In genomic region chr11:57972013-57972367, GRCh38 we compare ENCODE assay signal across 1 cellular context.
A peak's percentile ranks its signal among the peaks of the same experiment; 100 is the strongest.
TF ChIP-seq lines count a peak whose summit lies in the region.

No MANE protein-coding gene starts in this region.

TF ChIP-seq in HepG2, 621 proteins besides CTCF, POLR2A, EP300 and RAD21 (continues in another document):
- TF ChIP-seq MYNN (CRISPR knock-in tag; IDR thresholded peaks at IDR 0.05; ENCODE audit: low read depth): no peak
- no peak for TF ChIP-seq HOXA5 (CRISPR knock-in tag; IDR thresholded peaks at IDR 0.05)
- peak; percentile 9; the same call in 1 of the 2 replicates for TF ChIP-seq ZNF12 (CRISPR knock-in tag; IDR thresholded peaks at IDR 0.05)
- 0 out of 2 replicates have a peak, but pooled peaks have one; percentile 36 for TF ChIP-seq CCDC6 (CRISPR knock-in tag; IDR thresholded peaks at IDR 0.05)
- TF ChIP-seq REPIN1 (CRISPR knock-in tag; IDR thresholded peaks at IDR 0.05; ENCODE audit: borderline replicate concordance, low read depth): no peak
- TF ChIP-seq TEAD2 (CRISPR knock-in tag; IDR thresholded peaks at IDR 0.05): no peak
- TF ChIP-seq RCOR2 (CRISPR knock-in tag; IDR thresholded peaks at IDR 0.05): no peak
- no peak for TF ChIP-seq CENPT (CRISPR knock-in tag; IDR thresholded peaks at IDR 0.05; ENCODE audit: low read depth)
- TF ChIP-seq PTBP1 (IDR thresholded peaks at IDR 0.05; ENCODE audit: low read depth, low read length, poor library complexity, severe bottlenecking): no peak
- TF ChIP-seq ZNF770 (CRISPR knock-in tag; IDR thresholded peaks at IDR 0.05): no peak
- TF ChIP-seq NR3C1 (CRISPR knock-in tag; IDR thresholded peaks at IDR 0.05): no peak
- no peak for TF ChIP-seq NFKBIZ (CRISPR knock-in tag; IDR thresholded peaks at IDR 0.05)
- no peak for TF ChIP-seq ZNF253 (CRISPR knock-in tag; IDR thresholded peaks at IDR 0.05; ENCODE audit: borderline replicate concordance)
- TF ChIP-seq ZNF441 (CRISPR knock-in tag; IDR thresholded peaks at IDR 0.05; ENCODE audit: borderline replicate concordance): no peak
- TF ChIP-seq ZNF597 (CRISPR knock-in tag; IDR thresholded peaks at IDR 0.05): no peak
- no peak for TF ChIP-seq ZNF7 (CRISPR knock-in tag; IDR thresholded peaks at IDR 0.05)
- no peak for TF ChIP-seq NCOA1 (CRISPR knock-in tag; IDR thresholded peaks at IDR 0.05)
- peak; percentile 30; the same call in 1 of the 2 replicates for TF ChIP-seq ZNF629 (CRISPR knock-in tag; conservative IDR thresholded peaks at IDR 0.05)
- no peak for TF ChIP-seq XBP1 (CRISPR knock-in tag; IDR thresholded peaks at IDR 0.05)
- TF ChIP-seq ZNF549 (CRISPR knock-in tag; IDR thresholded peaks at IDR 0.05): no peak
- TF ChIP-seq MLXIP (CRISPR knock-in tag; IDR thresholded peaks at IDR 0.05; ENCODE audit: borderline replicate concordance): no peak
- TF ChIP-seq ZBTB4 (CRISPR knock-in tag; IDR thresholded peaks at IDR 0.05; ENCODE audit: borderline replicate concordance): no peak
- no peak for TF ChIP-seq MZF1 (CRISPR knock-in tag; IDR thresholded peaks at IDR 0.05; ENCODE audit: borderline replicate concordance)
- TF ChIP-seq NR2F1 (CRISPR knock-in tag; IDR thresholded peaks at IDR 0.05): no peak
- peak; percentile 19; the same call in 1 of the 2 replicates for TF ChIP-seq HNF4G (IDR thresholded peaks at IDR 0.05; ENCODE audit: borderline replicate concordance, low read depth, low read length)
- TF ChIP-seq HNF4G (CRISPR knock-in tag; IDR thresholded peaks at IDR 0.05; ENCODE audit: borderline replicate concordance, low read depth): no peak
- TF ChIP-seq PREB (CRISPR knock-in tag; IDR thresholded peaks at IDR 0.05): no peak
- no peak for TF ChIP-seq NFE2L1 (CRISPR knock-in tag; IDR thresholded peaks at IDR 0.05; ENCODE audit: borderline replicate concordance)
- TF ChIP-seq ATF5 (CRISPR knock-in tag; IDR thresholded peaks at IDR 0.05; ENCODE audit: low read depth): no peak
- TF ChIP-seq ZNF367 (CRISPR knock-in tag; IDR thresholded peaks at IDR 0.05; ENCODE audit: borderline replicate concordance): no peak
- TF ChIP-seq DNMT1 (CRISPR knock-in tag; IDR thresholded peaks at IDR 0.05): no peak
- TF ChIP-seq ZNF572 (CRISPR knock-in tag; IDR thresholded peaks at IDR 0.05): no peak
- no peak for TF ChIP-seq ZNF3 (CRISPR knock-in tag; IDR thresholded peaks at IDR 0.05)
- TF ChIP-seq DZIP1 (CRISPR knock-in tag; IDR thresholded peaks at IDR 0.05): no peak
- no peak for TF ChIP-seq ELF4 (CRISPR knock-in tag; IDR thresholded peaks at IDR 0.05; ENCODE audit: borderline replicate concordance)
- TF ChIP-seq ZSCAN31 (CRISPR knock-in tag; IDR thresholded peaks at IDR 0.05; ENCODE audit: low read depth): no peak
- TF ChIP-seq ZNF414 (CRISPR knock-in tag; IDR thresholded peaks at IDR 0.05): no peak
- no peak for TF ChIP-seq ZNF576 (CRISPR knock-in tag; IDR thresholded peaks at IDR 0.05)
- peak; percentile 22; the same call in 1 of the 2 replicates for TF ChIP-seq ETV5 (CRISPR knock-in tag; IDR thresholded peaks at IDR 0.05; ENCODE audit: borderline replicate concordance)
- no peak for TF ChIP-seq STAT5B (CRISPR knock-in tag; IDR thresholded peaks at IDR 0.05)
- TF ChIP-seq KDM4B (CRISPR knock-in tag; IDR thresholded peaks at IDR 0.05): no peak
- no peak for TF ChIP-seq KDM5A (IDR thresholded peaks at IDR 0.05; ENCODE audit: borderline replicate concordance, low read length)
